ENCODE assay signal across 8 cellular contexts in genomic region chr1:225474986-225475820, GRCh38. TPM values are rescaled to one million over a fixed set of nuclear protein-coding genes. Genes with fewer than 3 reads are reported as not detected.
A peak's percentile ranks its signal among the peaks of the same experiment; 100 is the strongest.
DNase-seq lines count a peak whose midpoint lies in the region; ATAC-seq and TF ChIP-seq lines count a peak whose summit lies in the region.

No MANE protein-coding gene starts in this region.

- no peak for TF ChIP-seq POLR2A in breast epithelium (IDR thresholded peaks at IDR 0.05)

- H3K36me3 ChIP-seq in WERI-Rb-1 (no peaks in the 10 kb centered on the region), breast epithelium (no peaks in the 10 kb centered on the region)

- no peaks in the 10 kb centered on the region for H3K9me3 ChIP-seq in WERI-Rb-1 (ENCODE audit: severe bottlenecking)
- no peaks in the 10 kb centered on the region for H3K9me3 ChIP-seq in breast epithelium

- ATAC-seq in HG02870 (IDR thresholded peaks at IDR 0.05; ENCODE audit: unreplicated experiment) = peak; percentile 55

- intact Hi-C loops in breast epithelium (cut with DNase I; ENCODE audit: low total_unique reads) = loop anchor here (2.0 to 10.0 kb wide), 3 partner anchors 300 to 500 kb away; partner anchors contain the start of gene SRP9

- TF ChIP-seq CTCF in WERI-Rb-1 (IDR thresholded peaks at IDR 0.05; ENCODE audit: low read depth, low read length) (peak; percentile 94), breast epithelium (IDR thresholded peaks at IDR 0.05) (peak; percentile 100)

- H3K27me3 ChIP-seq in WERI-Rb-1 (ENCODE audit: insufficient read depth, low read depth, severe bottlenecking) (no peaks in the 10 kb centered on the region), breast epithelium (no peaks in the 10 kb centered on the region)

- H3K4me1 ChIP-seq in breast epithelium = no peaks in the 10 kb centered on the region

- no peak overlapping the region for H3K4me3 ChIP-seq in WERI-Rb-1 (ENCODE audit: low read depth, low read length)
- peak overlapping the region in 2 of 3 donors; percentile 9 to 55 for H3K4me3 ChIP-seq in breast epithelium

- H3K27ac ChIP-seq in WERI-Rb-1 = no peak overlapping the region
- no peak overlapping the region for H3K27ac ChIP-seq in breast epithelium

- peak; percentile 63 for DNase-seq in NCI-H510A treated with DMSO at 0.1 percent for 48 hours (lab: John Stamatoyannopoulos, UW)
- DNase-seq in NCI-H510A (lab: John Stamatoyannopoulos, UW) = no peak
- peak; percentile 50 for DNase-seq in NCI-H1694 treated with DMSO at 0.1 percent for 48 hours (lab: John Stamatoyannopoulos, UW)
- peak; percentile 28 for DNase-seq in WERI-Rb-1
- peak in 1 of 2 donors; percentile 25 for DNase-seq in breast epithelium (ENCODE audit: low spot score in 2 of 2)
- peak; percentile 81 for DNase-seq in inferior parietal cortex (ENCODE audit: extremely low spot score)
- DNase-seq in stimulated activated CD4-positive, alpha-beta T cell treated with anti-CD3 and anti-CD28 coated beads, Interleukin-12 subunit alpha, Interleukin-12 subunit beta, amount 100 ng/mL, for 48 hours (ENCODE audit: low read depth in 2 of 3, low spot score in 1 of 3) = peak; percentile 46 to 53 (median 49)

RNA-seq across cellular contexts. Expression of gene LBR, which starts 47.4 kb away (rescaled TPM):
- 10 to 100 TPM; 20.3 to 36.1 (median 29.6) TPM for total RNA-seq in breast epithelium
